ENCODE assay signal across 8 cellular contexts in the genomic region with DNA sequence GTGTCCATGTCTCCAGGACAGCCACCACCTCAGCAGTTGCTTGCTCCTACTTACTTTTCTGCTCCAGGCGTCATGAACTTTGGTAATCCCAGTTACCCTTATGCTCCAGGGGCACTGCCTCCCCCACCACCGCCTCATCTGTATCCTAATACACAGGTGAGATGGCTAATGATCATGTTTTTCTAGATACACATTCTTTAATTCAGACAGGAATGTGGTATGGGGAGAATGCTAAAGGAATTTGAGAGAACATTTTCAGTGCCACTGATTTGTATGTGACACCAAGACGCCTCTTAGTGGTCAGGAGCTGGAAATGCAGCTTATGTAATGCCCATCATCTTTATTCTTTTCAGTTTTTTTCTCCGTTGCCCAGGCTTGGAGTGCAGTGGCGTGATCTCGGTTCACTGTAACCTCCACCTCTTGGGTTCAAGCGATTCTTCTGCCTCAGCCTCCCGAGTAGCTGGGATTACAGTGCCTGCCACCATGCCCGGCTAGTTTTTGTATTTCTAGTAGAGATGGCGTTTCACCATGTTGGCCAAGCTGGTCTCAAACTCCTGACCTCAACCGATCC. TPM values are rescaled to one million over a fixed set of nuclear protein-coding genes. Genes with fewer than 3 reads are reported as not detected.
DNase-seq lines count a peak whose midpoint lies in the region; ATAC-seq, FAIRE-seq and TF ChIP-seq lines count a peak whose summit lies in the region.

No MANE protein-coding gene starts in this region.

- FAIRE-seq in GM19239 (lab: Jason Lieb, UNC) = peak; percentile 87

- H3K4me1 Mint-ChIP-seq in CD14-positive monocyte = peaks cover 2% of the 10 kb centered on the region

- H3K27me3 Mint-ChIP-seq in CD14-positive monocyte (ENCODE audit: low read depth in 3 of 3) = no peaks in the 10 kb centered on the region

- ATAC-seq in omental fat pad (ENCODE audit: low FRiP score) (peak; percentile 56), GM18907 (IDR thresholded peaks at IDR 0.05; ENCODE audit: unreplicated experiment) (no peak)

- TF ChIP-seq CTCF in CD14-positive monocyte (IDR thresholded peaks at IDR 0.05) = peak; percentile 87
- TF ChIP-seq CTCF in omental fat pad (IDR thresholded peaks at IDR 0.05) = peak in 1 of 3 donors; percentile 41

- DNase-seq in CD14-positive monocyte (ENCODE audit: low spot score) (peak; percentile 53), GM19239 (ENCODE audit: insufficient read length, low spot score) (peak; percentile 50), NCI-H510A (lab: John Stamatoyannopoulos, UW) (peak; percentile 4), foreskin melanocyte (peak; percentile 51), omental fat pad (ENCODE audit: low spot score) (no peak), NCI-H128 (lab: John Stamatoyannopoulos, UW; ENCODE audit: unreplicated experiment) (no peak)
- DNase-seq in activated naive CD4-positive, alpha-beta T cell treated with anti-CD3 and anti-CD28 coated beads, Interleukin-2, amount 50 U/mL, for 16 hours = peak; percentile 26

- intact Hi-C loops in CD14-positive monocyte (cut with micrococcal nuclease) = loop anchor here (2.0 to 10.0 kb wide), 4 partner anchors 56 to 156 kb away; a partner anchor contains a TSS

- H3K4me3 Mint-ChIP-seq in CD14-positive monocyte = no peak overlapping the region

- H3K36me3 Mint-ChIP-seq in CD14-positive monocyte = peaks cover 78 to 99% of the 10 kb centered on the region in 2 donors

- no peaks in the 10 kb centered on the region for H3K9me3 Mint-ChIP-seq in CD14-positive monocyte

- H3K27ac Mint-ChIP-seq in CD14-positive monocyte = peak overlapping the region in 6 of 7 donors; percentile 46 to 82 (median 80)

RNA-seq across cellular contexts. Expression of a gene that starts 8.9 kb away (rescaled TPM):
- polyA plus RNA-seq in CD14-positive monocyte = under 1 TPM; 0.09 to 0.10 TPM
- 10 to 100 TPM in 1 of 4 donors, 1 to 10 TPM in 3; 3.0 to 16.1 (median 4.4) TPM for total RNA-seq in omental fat pad

RNA-seq across cellular contexts. Expression of a gene that starts 28.0 kb away (rescaled TPM):
- polyA plus RNA-seq in CD14-positive monocyte = 10 to 100 TPM; 19.0 to 30.2 TPM
- total RNA-seq in omental fat pad = 10 to 100 TPM; 36.6 to 77.6 (median 51.1) TPM

RNA-seq across cellular contexts. Expression of a gene that starts 46.6 kb away (rescaled TPM):
- polyA plus RNA-seq in CD14-positive monocyte = 10 to 100 TPM in 1 of 2 donors, 1 to 10 TPM in 1; 10.0 to 11.4 TPM
- 100 to 1,000 TPM in 1 of 4 donors, 10 to 100 TPM in 3; 50.2 to 139 (median 61.9) TPM for total RNA-seq in omental fat pad

RNA-seq across cellular contexts. Expression of a gene that starts 50.8 kb away (rescaled TPM):
- 1 to 10 TPM; 5.2 to 9.7 TPM for polyA plus RNA-seq in CD14-positive monocyte
- total RNA-seq in omental fat pad = 10 to 100 TPM; 10.1 to 12.9 (median 10.8) TPM

Comparison
In these comparisons a context has a peak if more than half of its experiments do, and no peak if none do; other contexts are left out.
1. DNase-seq: peak in CD14-positive monocyte (single experiment), GM19239 (single experiment), NCI-H510A (single experiment), activated naive CD4-positive, alpha-beta T cell treated with anti-CD3 and anti-CD28 coated beads, Interleukin-2, amount 50 U/mL, for 16 hours (single experiment) and foreskin melanocyte (single experiment); none in omental fat pad (single experiment) and NCI-H128 (single experiment).